Comparison of ENCODE assay signal across 9 cellular contexts in the genomic region with DNA sequence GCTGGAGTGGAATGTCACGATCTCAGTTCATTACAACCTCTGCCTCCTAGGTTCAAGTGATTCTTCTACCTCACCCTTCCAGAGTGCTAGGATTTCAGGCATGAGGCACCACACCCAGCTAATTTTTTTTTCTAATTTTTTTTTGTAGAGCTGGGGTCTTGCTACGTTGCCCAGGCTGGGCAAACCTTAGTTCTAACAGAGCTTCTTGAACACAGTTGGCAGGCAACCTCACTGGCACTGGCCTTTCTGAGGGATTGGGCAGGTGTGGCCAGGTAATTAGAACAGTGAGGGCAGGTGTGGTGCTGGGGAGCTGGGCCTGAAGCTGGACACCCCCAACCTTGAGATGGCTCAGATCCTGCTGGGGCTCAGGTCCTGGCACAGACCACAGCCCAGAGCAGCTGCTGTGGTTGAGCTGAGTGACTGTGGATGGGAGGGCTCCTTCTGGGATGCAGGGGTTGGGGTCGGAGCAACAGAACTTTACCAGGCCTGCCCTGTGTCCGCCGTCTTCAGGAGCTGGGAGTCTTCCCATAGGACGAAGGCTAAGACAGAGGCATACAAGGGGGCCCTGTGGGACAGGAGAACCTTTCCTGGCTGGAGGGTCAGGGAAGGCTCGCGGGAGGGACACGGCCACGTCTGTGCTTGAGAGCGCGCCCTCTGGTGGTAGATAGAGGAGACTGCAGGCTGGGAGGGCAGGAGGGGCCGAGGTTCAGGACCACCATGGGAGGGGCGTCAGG. TPM values are rescaled to one million over a fixed set of nuclear protein-coding genes. Genes with fewer than 3 reads are reported as not detected.
DNase-seq lines count a peak whose midpoint lies in the region; ATAC-seq, FAIRE-seq and TF ChIP-seq lines count a peak whose summit lies in the region.
"Had no signal": no experiment of that assay in that cellular context is flagged by ENCODE, and none has a peak within 500 bp of the region (broad histone marks: within the 10 kb centered on the region; RNA-seq: fewer than 3 reads in every experiment).

No MANE protein-coding gene starts in this region.

- no peaks in the 10 kb centered on the region for H4K20me1 ChIP-seq in keratinocyte (ENCODE audit: control insufficient read depth, extremely low read depth, insufficient read depth, low read length)

- no peak overlapping the region for H3K9ac ChIP-seq in keratinocyte (ENCODE audit: control insufficient read depth, extremely low read depth, insufficient read depth, low read length)

- in situ Hi-C loops in GM13976 (cut with MboI; ENCODE audit: low sequenced_read_pairs, unreplicated experiment), result loop anchor here (10.0 kb wide), 1 partner anchor 46 kb away; the partner anchor contains the start of gene COL26A1

- no peak overlapping the region for H2AFZ ChIP-seq in keratinocyte (ENCODE audit: control insufficient read depth, low read length)

- H3K36me3 ChIP-seq in RWPE2 (ENCODE audit: low read depth) (no peaks in the 10 kb centered on the region), ascending aorta (no peaks in the 10 kb centered on the region), keratinocyte (ENCODE audit: control insufficient read depth in 2 of 2, extremely low read depth in 1 of 2, insufficient read depth in 2 of 2, low read length in 2 of 2) (no peaks in the 10 kb centered on the region)

- no peak overlapping the region for H3K4me3 ChIP-seq in RWPE2 (ENCODE audit: severe bottlenecking)
- H3K4me3 ChIP-seq in ascending aorta, result no peak overlapping the region
- H3K4me3 ChIP-seq in keratinocyte (ENCODE audit: control insufficient read depth in 2 of 3, extremely low read depth in 1 of 3, insufficient read depth in 2 of 3, low read depth in 1 of 3, low read length in 3 of 3), result no peak overlapping the region

- no peak overlapping the region for H3K4me2 ChIP-seq in keratinocyte (ENCODE audit: control insufficient read depth, extremely low read depth, insufficient read depth, low read depth, low read length)

- ATAC-seq in RWPE2 (ENCODE audit: low read depth) (peak; percentile 29; the same call in 2 of the 3 replicates), GM21515 (IDR thresholded peaks at IDR 0.05; ENCODE audit: unreplicated experiment) (no peak), HG03196 (IDR thresholded peaks at IDR 0.05; ENCODE audit: unreplicated experiment) (no peak), HG02642 (IDR thresholded peaks at IDR 0.05; ENCODE audit: poor library complexity, unreplicated experiment) (no peak)

- H3K9me3 ChIP-seq in RWPE2 (ENCODE audit: severe bottlenecking), result no peaks in the 10 kb centered on the region
- peaks cover 0 to 9% of the 10 kb centered on the region in 2 donors for H3K9me3 ChIP-seq in ascending aorta
- peaks cover 3% of the 10 kb centered on the region for H3K9me3 ChIP-seq in keratinocyte (ENCODE audit: control insufficient read depth, low read depth, low read length)

- H3K4me1 ChIP-seq in RWPE2 (ENCODE audit: insufficient read depth, poor library complexity, severe bottlenecking) (no peaks in the 10 kb centered on the region), ascending aorta (no peaks in the 10 kb centered on the region), keratinocyte (ENCODE audit: control insufficient read depth, extremely low read depth, insufficient read depth, low read length) (no peaks in the 10 kb centered on the region)

- no peak for FAIRE-seq in keratinocyte (lab: Jason Lieb, UNC)

- TF ChIP-seq CTCF in GM13976 (IDR thresholded peaks at IDR 0.05; ENCODE audit: borderline replicate concordance, control extremely low read depth, extremely low read depth, insufficient read depth, missing control alignments) (peak; percentile 84), RWPE2 (IDR thresholded peaks at IDR 0.05; ENCODE audit: poor library complexity, severe bottlenecking) (peak; percentile 67), ascending aorta (IDR thresholded peaks at IDR 0.05) (peak; percentile 30 to 69 (median 43)), keratinocyte (optimal IDR thresholded peaks at IDR 0.05 in 1 of 3, IDR thresholded peaks at IDR 0.05 in 1 of 3, conservative IDR thresholded peaks at IDR 0.05 in 1 of 3; ENCODE audit: extremely low read depth in 1 of 3, insufficient read depth in 2 of 3, low read length in 3 of 3) (peak; percentile 79 to 84 (median 81))

- no peaks in the 10 kb centered on the region for H3K79me2 ChIP-seq in keratinocyte (ENCODE audit: control insufficient read depth, insufficient read depth, low read length)

- H3K27ac ChIP-seq in RWPE2 (ENCODE audit: poor library complexity, severe bottlenecking), result no peak overlapping the region
- H3K27ac ChIP-seq in ascending aorta, result no peak overlapping the region
- no peak overlapping the region for H3K27ac ChIP-seq in keratinocyte (ENCODE audit: control insufficient read depth, insufficient read depth, low read length)

- no peaks in the 10 kb centered on the region for H3K9me1 ChIP-seq in keratinocyte (ENCODE audit: control insufficient read depth, extremely low read depth, insufficient read depth, low read length)

- no peaks in the 10 kb centered on the region for H3K27me3 ChIP-seq in RWPE2 (ENCODE audit: insufficient read depth, poor library complexity, severe bottlenecking)
- H3K27me3 ChIP-seq in ascending aorta, result no peaks in the 10 kb centered on the region
- H3K27me3 ChIP-seq in keratinocyte (ENCODE audit: control insufficient read depth, extremely low read depth, insufficient read depth, low read length), result peaks cover 5% of the 10 kb centered on the region

- dilution Hi-C loops in keratinocyte (cut with MboI; ENCODE audit: extremely low pct_ligation_motif_present, low sequenced_read_pairs), result no loop called here

- intact Hi-C loops in ascending aorta (cut with DNase I), result no loop called here

- DNase-seq in GM13976 (ENCODE audit: low spot score) (peak; percentile 83), RWPE2 (ENCODE audit: low spot score) (no peak), ascending aorta (ENCODE audit: low spot score in 2 of 2) (no peak), keratinocyte (ENCODE audit: low read depth, low spot score) (no peak)
- peak; percentile 6 to 15 for DNase-seq in stimulated activated CD8-positive, alpha-beta memory T cell treated with anti-CD3 and anti-CD28 coated beads, Interleukin-7, amount 100 ng/mL, for 1 hour (ENCODE audit: low read depth in 2 of 2)

RNA-seq across cellular contexts. Expression of gene COL26A1, which starts 48.2 kb away (rescaled TPM):
- total RNA-seq in ascending aorta, result not detected
- not detected in 3 replicates for polyA plus RNA-seq in keratinocyte
- not detected for polyA plus RNA-seq in keratinocyte (2011; ENCODE audit: low read depth)
- polyA plus RNA-seq in keratinocyte (2011; cell fraction: cytosol; rRNA removed), result not detected in 2 replicates
- polyA plus RNA-seq in keratinocyte (2011; cell fraction: nucleus; rRNA removed), result not detected in 2 replicates
- polyA plus RNA-seq in keratinocyte (2012; ENCODE audit: low replicate concordance), result not detected in 2 replicates
- not detected in 3 replicates for polyA minus RNA-seq in keratinocyte
- polyA minus RNA-seq in keratinocyte (2011; cell fraction: cytosol; rRNA and poly(A)+ RNA removed), result not detected
- polyA minus RNA-seq in keratinocyte (2011; cell fraction: nucleus; rRNA and poly(A)+ RNA removed), result not detected in 2 replicates
- total RNA-seq: activated CD8-positive, alpha-beta memory T cell treated with anti-CD3 and anti-CD28 coated beads for 36 hours had no signal

Comparison
In these comparisons a context has a peak if more than half of its experiments do, and no peak if none do; other contexts are left out.
1. DNase-seq: peak in GM13976 (single experiment) and stimulated activated CD8-positive, alpha-beta memory T cell treated with anti-CD3 and anti-CD28 coated beads, Interleukin-7, amount 100 ng/mL, for 1 hour (2 of 2); none in RWPE2 (single experiment), ascending aorta (0 of 2) and keratinocyte (single experiment).
2. Peak in every context shown above with its lines, with median percentiles within 50 percentile points of each other: CTCF ChIP-seq.